Comparison of ENCODE assay signal across 1 cellular context in genomic region chr14:59483819-59484610, GRCh38.
TF ChIP-seq lines count a peak whose summit lies in the region.

JKAMP (plus strand) TSS chr14:59484517; CDS start chr14:59484590, 73 bp downstream.
L3HYPDH (minus strand) TSS chr14:59484408; CDS start chr14:59484316, 92 bp downstream.

TF ChIP-seq in HepG2, 621 proteins besides CTCF, POLR2A, EP300 and RAD21 (continued from another document and continues in another):
- TF ChIP-seq, protein P1, sequence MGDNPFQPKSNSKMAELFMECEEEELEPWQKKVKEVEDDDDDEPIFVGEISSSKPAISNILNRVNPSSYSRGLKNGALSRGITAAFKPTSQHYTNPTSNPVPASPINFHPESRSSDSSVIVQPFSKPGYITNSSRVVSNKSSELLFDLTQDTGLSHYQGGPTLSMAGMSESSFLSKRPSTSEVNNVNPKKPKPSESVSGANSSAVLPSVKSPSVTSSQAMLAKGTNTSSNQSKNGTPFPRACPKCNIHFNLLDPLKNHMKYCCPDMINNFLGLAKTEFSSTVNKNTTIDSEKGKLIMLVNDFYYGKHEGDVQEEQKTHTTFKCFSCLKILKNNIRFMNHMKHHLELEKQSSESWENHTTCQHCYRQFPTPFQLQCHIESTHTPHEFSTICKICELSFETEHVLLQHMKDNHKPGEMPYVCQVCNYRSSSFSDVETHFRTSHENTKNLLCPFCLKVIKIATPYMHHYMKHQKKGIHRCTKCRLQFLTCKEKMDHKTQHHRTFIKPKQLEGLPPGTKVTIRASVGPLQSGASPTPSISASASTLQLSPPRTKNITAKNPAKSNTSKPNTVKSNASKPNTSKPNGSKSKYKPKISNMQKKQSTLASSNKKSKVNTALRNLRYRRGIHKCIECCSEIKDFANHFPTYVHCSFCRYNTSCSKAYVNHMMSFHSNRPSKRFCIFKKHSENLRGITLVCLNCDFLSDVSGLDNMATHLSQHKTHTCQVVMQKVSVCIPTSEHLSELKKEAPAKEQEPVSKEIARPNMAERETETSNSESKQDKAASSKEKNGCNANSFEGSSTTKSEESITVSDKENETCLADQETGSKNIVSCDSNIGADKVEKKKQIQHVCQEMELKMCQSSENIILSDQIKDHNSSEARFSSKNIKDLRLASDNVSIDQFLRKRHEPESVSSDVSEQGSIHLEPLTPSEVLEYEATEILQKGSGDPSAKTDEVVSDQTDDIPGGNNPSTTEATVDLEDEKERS (CRISPR knock-in tag; IDR thresholded peaks at IDR 0.05), result peak; percentile 97
- TF ChIP-seq, protein P2, sequence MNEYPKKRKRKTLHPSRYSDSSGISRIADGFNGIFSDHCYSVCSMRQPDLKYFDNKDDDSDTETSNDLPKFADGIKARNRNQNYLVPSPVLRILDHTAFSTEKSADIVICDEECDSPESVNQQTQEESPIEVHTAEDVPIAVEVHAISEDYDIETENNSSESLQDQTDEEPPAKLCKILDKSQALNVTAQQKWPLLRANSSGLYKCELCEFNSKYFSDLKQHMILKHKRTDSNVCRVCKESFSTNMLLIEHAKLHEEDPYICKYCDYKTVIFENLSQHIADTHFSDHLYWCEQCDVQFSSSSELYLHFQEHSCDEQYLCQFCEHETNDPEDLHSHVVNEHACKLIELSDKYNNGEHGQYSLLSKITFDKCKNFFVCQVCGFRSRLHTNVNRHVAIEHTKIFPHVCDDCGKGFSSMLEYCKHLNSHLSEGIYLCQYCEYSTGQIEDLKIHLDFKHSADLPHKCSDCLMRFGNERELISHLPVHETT (CRISPR knock-in tag; conservative IDR thresholded peaks at IDR 0.05), result peak; percentile 41; the same call in 1 of the 2 replicates
- TF ChIP-seq PRPF4 (IDR thresholded peaks at IDR 0.05; ENCODE audit: low read depth, low read length, poor library complexity, severe bottlenecking) (no peak), GTF3A (CRISPR knock-in tag; conservative IDR thresholded peaks at IDR 0.05) (0 out of 2 replicates have a peak, but pooled peaks have one; percentile 73), ZNF563 (CRISPR knock-in tag; IDR thresholded peaks at IDR 0.05) (peak; percentile 99; the same call in 1 of the 2 replicates), MAFK (conservative IDR thresholded peaks at IDR 0.05 in 1 of 2, IDR thresholded peaks at IDR 0.05 in 1 of 2; ENCODE audit: low read length in 2 of 2) (peak; percentile 70 to 84), ZNF792 (CRISPR knock-in tag; IDR thresholded peaks at IDR 0.05) (peak; percentile 84), RNF2 (conservative IDR thresholded peaks at IDR 0.05; ENCODE audit: low read depth) (peak; percentile 96), HES4 (CRISPR knock-in tag; IDR thresholded peaks at IDR 0.05; ENCODE audit: borderline replicate concordance) (peak; percentile 95), ZFP37 (CRISPR knock-in tag; IDR thresholded peaks at IDR 0.05; ENCODE audit: borderline replicate concordance) (peak; percentile 85), ZBTB14 (CRISPR knock-in tag; IDR thresholded peaks at IDR 0.05) (peak; percentile 53), PHF5A (CRISPR knock-in tag; IDR thresholded peaks at IDR 0.05; ENCODE audit: low read depth, unreplicated experiment) (no peak), BHLHE40 (IDR thresholded peaks at IDR 0.05; ENCODE audit: low read length) (no peak; the same call in 1 of the 2 replicates), KAT8 (CRISPR knock-in tag; IDR thresholded peaks at IDR 0.05) (peak; percentile 83), PHB2 (IDR thresholded peaks at IDR 0.05; ENCODE audit: partially characterized antibody) (no peak), CBX2 (IDR thresholded peaks at IDR 0.05; ENCODE audit: low read depth, low read length) (no peak), CBX2 (CRISPR knock-in tag; IDR thresholded peaks at IDR 0.05; ENCODE audit: low read depth) (0 out of 2 replicates have a peak, but pooled peaks have one; percentile 78), NR0B2 (CRISPR knock-in tag; IDR thresholded peaks at IDR 0.05) (peak; percentile 99), ZBTB4 (CRISPR knock-in tag; IDR thresholded peaks at IDR 0.05; ENCODE audit: borderline replicate concordance) (peak; percentile 86; the same call in 1 of the 2 replicates), ZMAT3 (CRISPR knock-in tag; conservative IDR thresholded peaks at IDR 0.05) (peak; percentile 99), HDAC1 (CRISPR knock-in tag; IDR thresholded peaks at IDR 0.05) (peak; percentile 95), PATZ1 (CRISPR knock-in tag; IDR thresholded peaks at IDR 0.05) (peak; percentile 52), MXD4 (CRISPR knock-in tag; IDR thresholded peaks at IDR 0.05) (peak; percentile 81; the same call in 1 of the 2 replicates)
- TF ChIP-seq, protein P3, sequence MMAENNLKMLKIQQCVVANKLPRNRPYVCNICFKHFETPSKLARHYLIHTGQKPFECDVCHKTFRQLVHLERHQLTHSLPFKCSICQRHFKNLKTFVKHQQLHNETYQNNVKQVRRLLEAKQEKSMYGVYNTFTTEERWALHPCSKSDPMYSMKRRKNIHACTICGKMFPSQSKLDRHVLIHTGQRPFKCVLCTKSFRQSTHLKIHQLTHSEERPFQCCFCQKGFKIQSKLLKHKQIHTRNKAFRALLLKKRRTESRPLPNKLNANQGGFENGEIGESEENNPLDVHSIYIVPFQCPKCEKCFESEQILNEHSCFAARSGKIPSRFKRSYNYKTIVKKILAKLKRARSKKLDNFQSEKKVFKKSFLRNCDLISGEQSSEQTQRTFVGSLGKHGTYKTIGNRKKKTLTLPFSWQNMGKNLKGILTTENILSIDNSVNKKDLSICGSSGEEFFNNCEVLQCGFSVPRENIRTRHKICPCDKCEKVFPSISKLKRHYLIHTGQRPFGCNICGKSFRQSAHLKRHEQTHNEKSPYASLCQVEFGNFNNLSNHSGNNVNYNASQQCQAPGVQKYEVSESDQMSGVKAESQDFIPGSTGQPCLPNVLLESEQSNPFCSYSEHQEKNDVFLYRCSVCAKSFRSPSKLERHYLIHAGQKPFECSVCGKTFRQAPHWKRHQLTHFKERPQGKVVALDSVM (CRISPR knock-in tag; IDR thresholded peaks at IDR 0.05), result peak; percentile 56
- TF ChIP-seq, protein P4, sequence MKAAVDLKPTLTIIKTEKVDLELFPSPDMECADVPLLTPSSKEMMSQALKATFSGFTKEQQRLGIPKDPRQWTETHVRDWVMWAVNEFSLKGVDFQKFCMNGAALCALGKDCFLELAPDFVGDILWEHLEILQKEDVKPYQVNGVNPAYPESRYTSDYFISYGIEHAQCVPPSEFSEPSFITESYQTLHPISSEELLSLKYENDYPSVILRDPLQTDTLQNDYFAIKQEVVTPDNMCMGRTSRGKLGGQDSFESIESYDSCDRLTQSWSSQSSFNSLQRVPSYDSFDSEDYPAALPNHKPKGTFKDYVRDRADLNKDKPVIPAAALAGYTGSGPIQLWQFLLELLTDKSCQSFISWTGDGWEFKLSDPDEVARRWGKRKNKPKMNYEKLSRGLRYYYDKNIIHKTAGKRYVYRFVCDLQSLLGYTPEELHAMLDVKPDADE (CRISPR knock-in tag; IDR thresholded peaks at IDR 0.05), result peak; percentile 98; the same call in 1 of the 2 replicates
- TF ChIP-seq, protein P5, sequence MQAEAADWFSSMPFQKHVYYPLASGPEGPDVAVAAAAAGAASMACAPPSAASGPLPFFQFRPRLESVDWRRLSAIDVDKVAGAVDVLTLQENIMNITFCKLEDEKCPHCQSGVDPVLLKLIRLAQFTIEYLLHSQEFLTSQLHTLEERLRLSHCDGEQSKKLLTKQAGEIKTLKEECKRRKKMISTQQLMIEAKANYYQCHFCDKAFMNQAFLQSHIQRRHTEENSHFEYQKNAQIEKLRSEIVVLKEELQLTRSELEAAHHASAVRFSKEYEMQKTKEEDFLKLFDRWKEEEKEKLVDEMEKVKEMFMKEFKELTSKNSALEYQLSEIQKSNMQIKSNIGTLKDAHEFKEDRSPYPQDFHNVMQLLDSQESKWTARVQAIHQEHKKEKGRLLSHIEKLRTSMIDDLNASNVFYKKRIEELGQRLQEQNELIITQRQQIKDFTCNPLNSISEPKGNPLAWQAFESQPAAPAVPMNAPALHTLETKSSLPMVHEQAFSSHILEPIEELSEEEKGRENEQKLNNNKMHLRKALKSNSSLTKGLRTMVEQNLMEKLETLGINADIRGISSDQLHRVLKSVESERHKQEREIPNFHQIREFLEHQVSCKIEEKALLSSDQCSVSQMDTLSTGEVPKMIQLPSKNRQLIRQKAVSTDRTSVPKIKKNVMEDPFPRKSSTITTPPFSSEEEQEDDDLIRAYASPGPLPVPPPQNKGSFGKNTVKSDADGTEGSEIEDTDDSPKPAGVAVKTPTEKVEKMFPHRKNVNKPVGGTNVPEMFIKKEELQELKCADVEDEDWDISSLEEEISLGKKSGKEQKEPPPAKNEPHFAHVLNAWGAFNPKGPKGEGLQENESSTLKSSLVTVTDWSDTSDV (CRISPR knock-in tag; IDR thresholded peaks at IDR 0.05), result no peak; the same call in 1 of the 2 replicates
- TF ChIP-seq, protein P6, sequence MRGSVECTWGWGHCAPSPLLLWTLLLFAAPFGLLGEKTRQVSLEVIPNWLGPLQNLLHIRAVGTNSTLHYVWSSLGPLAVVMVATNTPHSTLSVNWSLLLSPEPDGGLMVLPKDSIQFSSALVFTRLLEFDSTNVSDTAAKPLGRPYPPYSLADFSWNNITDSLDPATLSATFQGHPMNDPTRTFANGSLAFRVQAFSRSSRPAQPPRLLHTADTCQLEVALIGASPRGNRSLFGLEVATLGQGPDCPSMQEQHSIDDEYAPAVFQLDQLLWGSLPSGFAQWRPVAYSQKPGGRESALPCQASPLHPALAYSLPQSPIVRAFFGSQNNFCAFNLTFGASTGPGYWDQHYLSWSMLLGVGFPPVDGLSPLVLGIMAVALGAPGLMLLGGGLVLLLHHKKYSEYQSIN (CRISPR knock-in tag; IDR thresholded peaks at IDR 0.05; ENCODE audit: borderline replicate concordance), result no peak
- TF ChIP-seq, protein P7, sequence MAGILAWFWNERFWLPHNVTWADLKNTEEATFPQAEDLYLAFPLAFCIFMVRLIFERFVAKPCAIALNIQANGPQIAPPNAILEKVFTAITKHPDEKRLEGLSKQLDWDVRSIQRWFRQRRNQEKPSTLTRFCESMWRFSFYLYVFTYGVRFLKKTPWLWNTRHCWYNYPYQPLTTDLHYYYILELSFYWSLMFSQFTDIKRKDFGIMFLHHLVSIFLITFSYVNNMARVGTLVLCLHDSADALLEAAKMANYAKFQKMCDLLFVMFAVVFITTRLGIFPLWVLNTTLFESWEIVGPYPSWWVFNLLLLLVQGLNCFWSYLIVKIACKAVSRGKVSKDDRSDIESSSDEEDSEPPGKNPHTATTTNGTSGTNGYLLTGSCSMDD (CRISPR knock-in tag; IDR thresholded peaks at IDR 0.05), result peak; percentile 76; the same call in 1 of the 2 replicates
- TF ChIP-seq, protein P8, sequence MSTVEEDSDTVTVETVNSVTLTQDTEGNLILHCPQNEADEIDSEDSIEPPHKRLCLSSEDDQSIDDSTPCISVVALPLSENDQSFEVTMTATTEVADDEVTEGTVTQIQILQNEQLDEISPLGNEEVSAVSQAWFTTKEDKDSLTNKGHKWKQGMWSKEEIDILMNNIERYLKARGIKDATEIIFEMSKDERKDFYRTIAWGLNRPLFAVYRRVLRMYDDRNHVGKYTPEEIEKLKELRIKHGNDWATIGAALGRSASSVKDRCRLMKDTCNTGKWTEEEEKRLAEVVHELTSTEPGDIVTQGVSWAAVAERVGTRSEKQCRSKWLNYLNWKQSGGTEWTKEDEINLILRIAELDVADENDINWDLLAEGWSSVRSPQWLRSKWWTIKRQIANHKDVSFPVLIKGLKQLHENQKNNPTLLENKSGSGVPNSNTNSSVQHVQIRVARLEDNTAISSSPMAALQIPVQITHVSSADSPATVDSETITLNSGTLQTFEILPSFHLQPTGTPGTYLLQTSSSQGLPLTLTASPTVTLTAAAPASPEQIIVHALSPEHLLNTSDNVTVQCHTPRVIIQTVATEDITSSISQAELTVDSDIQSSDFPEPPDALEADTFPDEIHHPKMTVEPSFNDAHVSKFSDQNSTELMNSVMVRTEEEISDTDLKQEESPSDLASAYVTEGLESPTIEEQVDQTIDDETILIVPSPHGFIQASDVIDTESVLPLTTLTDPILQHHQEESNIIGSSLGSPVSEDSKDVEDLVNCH (CRISPR knock-in tag; IDR thresholded peaks at IDR 0.05), result peak; percentile 97; the same call in 1 of the 2 replicates
